Comparison of ENCODE assay signal across 18 cellular contexts in genomic region chr17:33013596-33014375, GRCh38. TPM values are rescaled to one million over a fixed set of nuclear protein-coding genes. Genes with fewer than 3 reads are reported as not detected.
DNase-seq lines count a peak whose midpoint lies in the region; ATAC-seq, FAIRE-seq and TF ChIP-seq lines count a peak whose summit lies in the region.
"Had no signal": no experiment of that assay in that cellular context is flagged by ENCODE, and none has a peak within 500 bp of the region (broad histone marks: within the 10 kb centered on the region; RNA-seq: fewer than 3 reads in every experiment).

No MANE protein-coding gene starts in this region.

- peaks cover 37% of the 10 kb centered on the region for H3K4me1 ChIP-seq in A549

- peak; percentile 7 for FAIRE-seq in A549 (lab: Jason Lieb, UNC)
- peak; percentile 13 for FAIRE-seq in HTR-8/SVneo (lab: Jason Lieb, UNC)
- FAIRE-seq: A204.1, H54 had no signal

- intact Hi-C loops in activated CD4-positive, alpha-beta T cell treated with anti-CD3 and anti-CD28 coated beads, Interleukin-2, amount 10 ng/mL, durations not matched to agents 24 days and 14 days (cut with micrococcal nuclease): no loop called here
- intact Hi-C loops in posterior vena cava (cut with DNase I): no loop called here

- ATAC-seq in A549: no peak; a peak in 1 of 6 replicates

- H3K9me3 Mint-ChIP-seq in chondrocyte (ENCODE audit: low read depth): no peaks in the 10 kb centered on the region
- H3K9me3 Mint-ChIP-seq in activated CD4-positive, alpha-beta T cell treated with anti-CD3 and anti-CD28 coated beads, Interleukin-2, amount 10 ng/mL, durations not matched to agents 24 days and 14 days: no peaks in the 10 kb centered on the region

- TF ChIP-seq CTCF in A549 (IDR thresholded peaks at IDR 0.05) (no peak), chondrocyte (IDR thresholded peaks at IDR 0.05) (no peak)

- 82% methylated on average over 18 of the region's 18 CpGs for WGBS in A549 (ENCODE audit: missing lambda C conversion rate)

- no peak for TF ChIP-seq EP300 in A549 (IDR thresholded peaks at IDR 0.05)

- TF ChIP-seq POLR2A in A549 (IDR thresholded peaks at IDR 0.05; ENCODE audit: low read length): no peak

- DNase-seq in A549 (ENCODE audit: low read depth in 1 of 2, low spot score in 1 of 2) (no peak), HTR-8/SVneo (ENCODE audit: insufficient read length, low spot score) (no peak), chondrocyte (ENCODE audit: low spot score) (no peak), mesenteric fat pad (ENCODE audit: low spot score) (peak; percentile 71), DMS153 (lab: John Stamatoyannopoulos, UW) (no peak), SKM-1 treated with dmso at 0.1 percent for 144 hours (lab: John Stamatoyannopoulos, UW; ENCODE audit: unreplicated experiment) (no peak), posterior vena cava (ENCODE audit: low spot score) (no peak)
- DNase-seq in activated CD4-positive, alpha-beta T cell treated with anti-CD3 and anti-CD28 coated beads, Interleukin-2, amount 10 ng/mL, durations not matched to agents 24 days and 14 days: no peak
- DNase-seq: C1 segment of cervical spinal cord, DMS 273 treated with DMSO at 0.1 percent for 48 hours, KBM-7, NCI-H1436, NCI-H2029, NCI-H510A treated with DMSO at 0.1 percent for 48 hours, Right ventricle myocardium superior had no signal

- POLR2A ChIA-PET in A549 (lab: Yijun Ruan, JAX): interaction anchor here (0.9 kb wide), 1 partner anchor 7 kb away, joined by 3 read pairs; no protein-coding TSS in a partner anchor

- no peak overlapping the region for H3K4me3 ChIP-seq in A549

- no peaks in the 10 kb centered on the region for H3K36me3 Mint-ChIP-seq in chondrocyte (ENCODE audit: low read depth)
- H3K36me3 Mint-ChIP-seq in activated CD4-positive, alpha-beta T cell treated with anti-CD3 and anti-CD28 coated beads, Interleukin-2, amount 10 ng/mL, durations not matched to agents 24 days and 14 days (ENCODE audit: low read depth): no peaks in the 10 kb centered on the region

- H3K27me3 Mint-ChIP-seq in chondrocyte (ENCODE audit: low read depth): peaks cover 6% of the 10 kb centered on the region
- H3K27me3 Mint-ChIP-seq in activated CD4-positive, alpha-beta T cell treated with anti-CD3 and anti-CD28 coated beads, Interleukin-2, amount 10 ng/mL, durations not matched to agents 24 days and 14 days: peaks cover 2% of the 10 kb centered on the region

- H3K27ac Mint-ChIP-seq in chondrocyte (ENCODE audit: unreplicated experiment): peak overlapping the region; percentile 83
- H3K27ac Mint-ChIP-seq in activated CD4-positive, alpha-beta T cell treated with anti-CD3 and anti-CD28 coated beads, Interleukin-2, amount 10 ng/mL, durations not matched to agents 24 days and 14 days: no peak overlapping the region

- peak overlapping the region; percentile 57 for H3K4me2 ChIP-seq in A549

- TF ChIP-seq RAD21 in A549 (conservative IDR thresholded peaks at IDR 0.05 in 1 of 2, IDR thresholded peaks at IDR 0.05 in 1 of 2): no peak

- CTCF ChIA-PET in A549 (lab: Yijun Ruan, JAX): interaction anchor here (1.0 to 2.4 kb wide), 4 partner anchors 14 to 661 kb away, joined by 3 to 13 read pairs (median 4); no protein-coding TSS in a partner anchor

- no peak overlapping the region for H3K4me3 Mint-ChIP-seq in chondrocyte (ENCODE audit: unreplicated experiment)
- H3K4me3 Mint-ChIP-seq in activated CD4-positive, alpha-beta T cell treated with anti-CD3 and anti-CD28 coated beads, Interleukin-2, amount 10 ng/mL, durations not matched to agents 24 days and 14 days: no peak overlapping the region

- H3K27ac ChIP-seq in A549: peak overlapping the region; percentile 37 to 91
- H3K27ac ChIP-seq: HL-60 had no signal

- no peaks in the 10 kb centered on the region for H3K9me3 ChIP-seq in A549

- peaks cover 37% of the 10 kb centered on the region for H3K4me1 Mint-ChIP-seq in chondrocyte (ENCODE audit: low read depth)
- H3K4me1 Mint-ChIP-seq in activated CD4-positive, alpha-beta T cell treated with anti-CD3 and anti-CD28 coated beads, Interleukin-2, amount 10 ng/mL, durations not matched to agents 24 days and 14 days: no peaks in the 10 kb centered on the region

TF ChIP-seq in A549, 52 proteins besides CTCF, POLR2A, EP300 and RAD21:
- TF ChIP-seq MAZ (IDR thresholded peaks at IDR 0.05; ENCODE audit: borderline replicate concordance, low read depth, low read length) (no peak), MYC (IDR thresholded peaks at IDR 0.05; ENCODE audit: borderline replicate concordance, low read length) (no peak), NPAS2 (CRISPR knock-in tag; IDR thresholded peaks at IDR 0.05; ENCODE audit: borderline replicate concordance) (no peak), RNF2 (IDR thresholded peaks at IDR 0.05; ENCODE audit: borderline replicate concordance, low read depth) (no peak), CEBPB (IDR thresholded peaks at IDR 0.05) (no peak), CHD2 (IDR thresholded peaks at IDR 0.05; ENCODE audit: low read length, partially characterized antibody) (no peak), HEYL (CRISPR knock-in tag; IDR thresholded peaks at IDR 0.05) (no peak), HOXA7 (CRISPR knock-in tag; IDR thresholded peaks at IDR 0.05) (no peak), FOSB (CRISPR knock-in tag; IDR thresholded peaks at IDR 0.05) (no peak), E2F6 (IDR thresholded peaks at IDR 0.05; ENCODE audit: borderline replicate concordance, low read depth) (no peak), PBX3 (IDR thresholded peaks at IDR 0.05) (no peak), HES2 (IDR thresholded peaks at IDR 0.05) (no peak), ZFP36 (IDR thresholded peaks at IDR 0.05; ENCODE audit: borderline replicate concordance, partially characterized antibody) (no peak), KDM1A (IDR thresholded peaks at IDR 0.05; ENCODE audit: low read depth) (no peak), SREBF2 (IDR thresholded peaks at IDR 0.05) (no peak), RARB (CRISPR knock-in tag; IDR thresholded peaks at IDR 0.05) (no peak), PHF8 (IDR thresholded peaks at IDR 0.05; ENCODE audit: borderline replicate concordance, low read depth) (no peak)

RNA-seq across cellular contexts. Expression of gene SPACA3, which starts 22.1 kb away (rescaled TPM):
- polyA plus RNA-seq in A549 (2011; rRNA removed): not detected in 2 replicates
- polyA plus RNA-seq in A549 (2012; cell fraction: cytosol; rRNA removed): not detected in 2 replicates
- not detected in 2 replicates for polyA plus RNA-seq in A549 (2012; cell fraction: nucleus; rRNA removed)
- not detected in 3 replicates for polyA plus RNA-seq in A549 (2017; fragmentation: RNase III; extraction: RNeasy Plus Mini Kit Qiagen cat#74134 plus additional on column Dnase treatment)
- not detected in 2 replicates for polyA minus RNA-seq in A549 (2011; rRNA and poly(A)+ RNA removed)
- total RNA-seq in chondrocyte: not detected in 3 replicates
- not detected for total RNA-seq in mesenteric fat pad
- total RNA-seq in activated CD4-positive, alpha-beta T cell treated with anti-CD3 and anti-CD28 coated beads, Interleukin-2, amount 10 ng/mL, durations not matched to agents 24 days and 14 days: not detected in 2 replicates
- total RNA-seq in posterior vena cava: not detected
- total RNA-seq: Right ventricle myocardium superior had no signal
